1 cellular context compared by ENCODE assay signal in the genomic region with DNA sequence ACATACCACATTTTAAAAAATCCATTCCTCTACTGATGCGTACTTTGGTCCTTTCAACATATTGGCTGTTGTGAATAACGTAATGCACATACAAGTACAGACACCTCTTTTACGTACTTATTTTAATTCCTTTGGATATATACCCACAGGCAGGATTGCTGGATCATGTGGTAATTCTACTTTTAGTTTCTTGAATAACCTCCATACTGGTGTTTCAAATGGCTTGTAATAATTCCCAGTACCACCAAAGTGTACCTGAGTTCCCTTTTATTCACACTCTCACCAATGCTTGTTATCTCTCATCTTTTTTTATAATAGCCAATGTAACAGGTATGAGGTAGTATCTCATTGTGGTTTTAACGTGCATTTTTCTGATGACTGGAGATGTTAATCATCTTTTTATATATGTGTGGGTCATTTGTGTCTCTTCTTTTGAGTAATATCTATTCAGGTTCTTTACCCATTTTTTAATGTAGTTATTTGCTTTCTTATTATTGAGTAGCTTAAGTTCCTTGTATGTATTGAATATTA.
TF ChIP-seq lines count a peak whose summit lies in the region.

No MANE protein-coding gene starts in this region.

TF ChIP-seq in GM23338, 12 proteins besides CTCF, POLR2A, EP300 and RAD21 (continued from another document):
- TF ChIP-seq, protein P1, sequence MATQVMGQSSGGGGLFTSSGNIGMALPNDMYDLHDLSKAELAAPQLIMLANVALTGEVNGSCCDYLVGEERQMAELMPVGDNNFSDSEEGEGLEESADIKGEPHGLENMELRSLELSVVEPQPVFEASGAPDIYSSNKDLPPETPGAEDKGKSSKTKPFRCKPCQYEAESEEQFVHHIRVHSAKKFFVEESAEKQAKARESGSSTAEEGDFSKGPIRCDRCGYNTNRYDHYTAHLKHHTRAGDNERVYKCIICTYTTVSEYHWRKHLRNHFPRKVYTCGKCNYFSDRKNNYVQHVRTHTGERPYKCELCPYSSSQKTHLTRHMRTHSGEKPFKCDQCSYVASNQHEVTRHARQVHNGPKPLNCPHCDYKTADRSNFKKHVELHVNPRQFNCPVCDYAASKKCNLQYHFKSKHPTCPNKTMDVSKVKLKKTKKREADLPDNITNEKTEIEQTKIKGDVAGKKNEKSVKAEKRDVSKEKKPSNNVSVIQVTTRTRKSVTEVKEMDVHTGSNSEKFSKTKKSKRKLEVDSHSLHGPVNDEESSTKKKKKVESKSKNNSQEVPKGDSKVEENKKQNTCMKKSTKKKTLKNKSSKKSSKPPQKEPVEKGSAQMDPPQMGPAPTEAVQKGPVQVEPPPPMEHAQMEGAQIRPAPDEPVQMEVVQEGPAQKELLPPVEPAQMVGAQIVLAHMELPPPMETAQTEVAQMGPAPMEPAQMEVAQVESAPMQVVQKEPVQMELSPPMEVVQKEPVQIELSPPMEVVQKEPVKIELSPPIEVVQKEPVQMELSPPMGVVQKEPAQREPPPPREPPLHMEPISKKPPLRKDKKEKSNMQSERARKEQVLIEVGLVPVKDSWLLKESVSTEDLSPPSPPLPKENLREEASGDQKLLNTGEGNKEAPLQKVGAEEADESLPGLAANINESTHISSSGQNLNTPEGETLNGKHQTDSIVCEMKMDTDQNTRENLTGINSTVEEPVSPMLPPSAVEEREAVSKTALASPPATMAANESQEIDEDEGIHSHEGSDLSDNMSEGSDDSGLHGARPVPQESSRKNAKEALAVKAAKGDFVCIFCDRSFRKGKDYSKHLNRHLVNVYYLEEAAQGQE (IDR thresholded peaks at IDR 0.05; ENCODE audit: unreplicated experiment): no peak
- TF ChIP-seq CREB1 (CRISPR knock-in tag; IDR thresholded peaks at IDR 0.05; ENCODE audit: low read depth) (no peak), NANOG (IDR thresholded peaks at IDR 0.05; ENCODE audit: borderline replicate concordance) (no peak), STAT1 (IDR thresholded peaks at IDR 0.05; ENCODE audit: unreplicated experiment) (no peak), JUNB (IDR thresholded peaks at IDR 0.05; ENCODE audit: unreplicated experiment) (no peak), ZNF114 (CRISPR knock-in tag; IDR thresholded peaks at IDR 0.05) (no peak), EZH2phosphoT487 (IDR thresholded peaks at IDR 0.05; ENCODE audit: unreplicated experiment) (no peak), ZNF331 (CRISPR knock-in tag; IDR thresholded peaks at IDR 0.05; ENCODE audit: low read depth) (no peak)
- TF ChIP-seq, protein P2, sequence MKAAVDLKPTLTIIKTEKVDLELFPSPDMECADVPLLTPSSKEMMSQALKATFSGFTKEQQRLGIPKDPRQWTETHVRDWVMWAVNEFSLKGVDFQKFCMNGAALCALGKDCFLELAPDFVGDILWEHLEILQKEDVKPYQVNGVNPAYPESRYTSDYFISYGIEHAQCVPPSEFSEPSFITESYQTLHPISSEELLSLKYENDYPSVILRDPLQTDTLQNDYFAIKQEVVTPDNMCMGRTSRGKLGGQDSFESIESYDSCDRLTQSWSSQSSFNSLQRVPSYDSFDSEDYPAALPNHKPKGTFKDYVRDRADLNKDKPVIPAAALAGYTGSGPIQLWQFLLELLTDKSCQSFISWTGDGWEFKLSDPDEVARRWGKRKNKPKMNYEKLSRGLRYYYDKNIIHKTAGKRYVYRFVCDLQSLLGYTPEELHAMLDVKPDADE (IDR thresholded peaks at IDR 0.05): no peak
